Comparison of ENCODE assay signal across 1 cellular context in genomic region chr3:194134757-194135515, GRCh38.
TF ChIP-seq lines count a peak whose summit lies in the region.

No MANE protein-coding gene starts in this region.

TF ChIP-seq in K562, 482 proteins besides CTCF, POLR2A, EP300 and RAD21 (continued from another document and continues in another):
- no peak for TF ChIP-seq RREB1 (CRISPR knock-in tag; IDR thresholded peaks at IDR 0.05)
- TF ChIP-seq FIP1L1 (IDR thresholded peaks at IDR 0.05; ENCODE audit: low read depth, low read length, poor library complexity, severe bottlenecking) = no peak
- TF ChIP-seq RBM25 (IDR thresholded peaks at IDR 0.05; ENCODE audit: low read depth, low read length, severe bottlenecking) = peak; percentile 41
- TF ChIP-seq GTF2E2 (tag; IDR thresholded peaks at IDR 0.05) = no peak
- no peak for TF ChIP-seq MTF1 (CRISPR knock-in tag; IDR thresholded peaks at IDR 0.05; ENCODE audit: borderline replicate concordance)
- peak; percentile 69; the same call in 1 of the 2 replicates for TF ChIP-seq ARID1B (IDR thresholded peaks at IDR 0.05)
- peak; percentile 35 for TF ChIP-seq TEAD4 (IDR thresholded peaks at IDR 0.05; ENCODE audit: low read length)
- TF ChIP-seq TEAD4 (CRISPR knock-in tag; IDR thresholded peaks at IDR 0.05; ENCODE audit: borderline replicate concordance) = no peak
- no peak for TF ChIP-seq THRB (CRISPR knock-in tag; conservative IDR thresholded peaks at IDR 0.05)
- no peak for TF ChIP-seq ZNF668 (CRISPR knock-in tag; IDR thresholded peaks at IDR 0.05)
- TF ChIP-seq SIN3B (IDR thresholded peaks at IDR 0.05; ENCODE audit: low read depth) = no peak
- peak; percentile 81 for TF ChIP-seq LEF1 (IDR thresholded peaks at IDR 0.05)
- TF ChIP-seq RNF219 (CRISPR knock-in tag; IDR thresholded peaks at IDR 0.05) = no peak
- TF ChIP-seq BRD9 (IDR thresholded peaks at IDR 0.05; ENCODE audit: low read depth, partially characterized antibody) = no peak
- TF ChIP-seq FOXM1 (IDR thresholded peaks at IDR 0.05; ENCODE audit: low read depth) = 0 out of 2 replicates have a peak, but pooled peaks have one; percentile 11
- no peak for TF ChIP-seq FOXM1 (CRISPR knock-in tag; IDR thresholded peaks at IDR 0.05; ENCODE audit: low read depth)
- no peak; the same call in 1 of the 2 replicates for TF ChIP-seq ZNF512 (tag; IDR thresholded peaks at IDR 0.05)
- no peak for TF ChIP-seq TRIM28 (IDR thresholded peaks at IDR 0.05)
- TF ChIP-seq ZNF561 (CRISPR knock-in tag; conservative IDR thresholded peaks at IDR 0.05) = no peak
- no peak for TF ChIP-seq SRSF7 (optimal IDR thresholded peaks at IDR 0.05; ENCODE audit: low read depth, low read length)
- TF ChIP-seq CLOCK (CRISPR knock-in tag; IDR thresholded peaks at IDR 0.05; ENCODE audit: borderline replicate concordance) = no peak
- no peak for TF ChIP-seq CHCHD3 (CRISPR knock-in tag; IDR thresholded peaks at IDR 0.05)
- no peak for TF ChIP-seq ZNF134 (CRISPR knock-in tag; conservative IDR thresholded peaks at IDR 0.05)
- no peak for TF ChIP-seq MCM5 (IDR thresholded peaks at IDR 0.05; ENCODE audit: low read depth)
- no peak for TF ChIP-seq POLR2AphosphoS2 (IDR thresholded peaks at IDR 0.05; ENCODE audit: low read length)
- TF ChIP-seq HNRNPK (IDR thresholded peaks at IDR 0.05; ENCODE audit: low read depth, low read length, poor library complexity, severe bottlenecking) = no peak
- no peak for TF ChIP-seq GTF2F1 (IDR thresholded peaks at IDR 0.05; ENCODE audit: low read depth, low read length)
- no peak for TF ChIP-seq PRMT5 (CRISPR knock-in tag; IDR thresholded peaks at IDR 0.05)
- no peak for TF ChIP-seq HNRNPLL (IDR thresholded peaks at IDR 0.05; ENCODE audit: low read depth, low read length, poor library complexity, severe bottlenecking)
- TF ChIP-seq ZNF174 (CRISPR knock-in tag; IDR thresholded peaks at IDR 0.05) = no peak
- TF ChIP-seq ZBTB34 (CRISPR knock-in tag; IDR thresholded peaks at IDR 0.05) = 0 out of 2 replicates have a peak, but pooled peaks have one; percentile 29
- TF ChIP-seq MAX (CRISPR knock-in tag; IDR thresholded peaks at IDR 0.05) = peak; percentile 94
- no peak for TF ChIP-seq ZNF239 (CRISPR knock-in tag; IDR thresholded peaks at IDR 0.05)
- 0 out of 4 replicates have a peak, but pooled peaks of 1 of the 2 experiments have one; percentile 43 for TF ChIP-seq MLX (CRISPR knock-in tag; conservative IDR thresholded peaks at IDR 0.05)
- no peak for TF ChIP-seq DLX4 (CRISPR knock-in tag; IDR thresholded peaks at IDR 0.05)
- no peak for TF ChIP-seq ZNF77 (CRISPR knock-in tag; IDR thresholded peaks at IDR 0.05)
- TF ChIP-seq ZNF609 (CRISPR knock-in tag; IDR thresholded peaks at IDR 0.05; ENCODE audit: borderline replicate concordance) = no peak; the same call in 1 of the 2 replicates
- TF ChIP-seq HOXB6 (CRISPR knock-in tag; IDR thresholded peaks at IDR 0.05; ENCODE audit: borderline replicate concordance) = no peak
- no peak for TF ChIP-seq ZNF224 (CRISPR knock-in tag; IDR thresholded peaks at IDR 0.05)
- TF ChIP-seq HLTF (IDR thresholded peaks at IDR 0.05) = no peak; the same call in 1 of the 2 replicates
- no peak; the same call in 1 of the 2 replicates for TF ChIP-seq PHF21A (IDR thresholded peaks at IDR 0.05; ENCODE audit: borderline replicate concordance, low read depth)
